ENCODE assay signal across 31 cellular contexts in genomic region chr2:54925022-54925421, GRCh38.
"Had no signal": no experiment of that assay in that cellular context is flagged by ENCODE, and none has a peak within 500 bp of the region (broad histone marks: within the 10 kb centered on the region; RNA-seq: fewer than 3 reads in every experiment).

No MANE protein-coding gene starts in this region.

- H3K27me3 ChIP-seq: brain microvascular endothelial cell, dorsolateral prefrontal cortex had no signal

- H3K4me1 Mint-ChIP-seq: activated CD4-positive, alpha-beta memory T cell treated with anti-CD3 and anti-CD28 coated beads, Interleukin-2, amount 10 ng/mL, durations not matched to agents 7 days and 5 days; activated CD4-positive, alpha-beta T cell treated with anti-CD3 and anti-CD28 coated beads, Interleukin-2, amount 10 ng/mL, durations not matched to agents 7 days and 5 days; activated T-helper 17 cell treated with anti-CD3 and anti-CD28 coated beads, Interleukin-2, amount 50 U/mL, for 72 hours; central memory CD8-positive, alpha-beta T cell; endodermal cell had no signal

- H3K36me3 Mint-ChIP-seq: WTC11 had no signal

- H3K27ac ChIP-seq: brain microvascular endothelial cell, coronary artery, VCaP had no signal

- H3K36me3 ChIP-seq: brain microvascular endothelial cell had no signal

- DNase-seq: activated CD4-positive, alpha-beta memory T cell treated with anti-CD3 and anti-CD28 coated beads, Interleukin-2, amount 10 ng/mL, durations not matched to agents 7 days and 5 days; activated CD4-positive, alpha-beta T cell treated with anti-CD3 and anti-CD28 coated beads for 1 hour; activated CD4-positive, alpha-beta T cell treated with anti-CD3 and anti-CD28 coated beads for 4 hours; activated CD4-positive, alpha-beta T cell treated with anti-CD3 and anti-CD28 coated beads, Interleukin-2, amount 10 ng/mL, durations not matched to agents 7 days and 5 days; activated CD4-positive, alpha-beta T cell treated with anti-CD3 and anti-CD28 coated beads, Interleukin-2, amount 50 U/mL, for 4 hours; activated effector memory CD4-positive, alpha-beta T cell treated with Interleukin-2 at 50 U/mL for 16 hours; activated gamma-delta T cell treated with Interleukin-2 at 50 U/mL for 16 hours; activated naive CD4-positive, alpha-beta T cell treated with anti-CD3 and anti-CD28 coated beads, Interleukin-2, amount 50 U/mL, for 16 hours; activated naive CD4-positive, alpha-beta T cell treated with Interleukin-2 at 50 U/mL for 16 hours; activated T-cell treated with anti-CD3 and anti-CD28 coated beads, Interleukin-2, amount 50 U/mL, for 4 hours; amniotic stem cell; anterior cingulate cortex; brain microvascular endothelial cell; effector memory CD4-positive, alpha-beta T cell; endodermal cell; foreskin fibroblast; head of caudate nucleus; T-helper 2 cell had no signal

- H3K4me3 Mint-ChIP-seq: activated CD4-positive, alpha-beta memory T cell treated with anti-CD3 and anti-CD28 coated beads, Interleukin-2, amount 10 ng/mL, durations not matched to agents 7 days and 5 days; activated CD4-positive, alpha-beta T cell treated with anti-CD3 and anti-CD28 coated beads, Interleukin-2, amount 10 ng/mL, durations not matched to agents 7 days and 5 days; activated naive CD8-positive, alpha-beta T cell; activated T-cell treated with anti-CD3 and anti-CD28 coated beads, Interleukin-2, amount 50 U/mL, for 4 hours; activated T-helper 17 cell treated with anti-CD3 and anti-CD28 coated beads, Interleukin-2, amount 50 U/mL, for 72 hours; central memory CD8-positive, alpha-beta T cell; dendritic cell treated with granulocyte-macrophage colony-stimulating factor and Interleukin-4, amounts not matched to agents 40 ng/mL and 50 ng/mL, for 4 days; endodermal cell; WTC11 had no signal

- H3K9me3 Mint-ChIP-seq: endodermal cell had no signal

- H3K4me3 ChIP-seq: coronary artery, dorsolateral prefrontal cortex had no signal

- ATAC-seq: activated T-cell treated with anti-CD3 and anti-CD28 coated beads, Interleukin-2, amount 50 U/mL, for 4 hours; activated T-helper 17 cell treated with anti-CD3 and anti-CD28 coated beads, Interleukin-2, amount 50 U/mL, for 72 hours; esophagus mucosa; WTC11 had no signal

- FAIRE-seq: astrocyte, bronchial epithelial cell, frontal cortex, TTC549 had no signal

- H3K27ac Mint-ChIP-seq: activated CD4-positive, alpha-beta memory T cell treated with anti-CD3 and anti-CD28 coated beads, Interleukin-2, amount 10 ng/mL, durations not matched to agents 7 days and 5 days; activated CD4-positive, alpha-beta T cell treated with anti-CD3 and anti-CD28 coated beads, Interleukin-2, amount 10 ng/mL, durations not matched to agents 7 days and 5 days; activated naive CD8-positive, alpha-beta T cell; activated T-helper 17 cell treated with anti-CD3 and anti-CD28 coated beads, Interleukin-2, amount 50 U/mL, for 72 hours; dendritic cell treated with granulocyte-macrophage colony-stimulating factor and Interleukin-4, amounts not matched to agents 40 ng/mL and 50 ng/mL, for 4 days; endodermal cell; WTC11 had no signal

- H3K27me3 Mint-ChIP-seq: central memory CD8-positive, alpha-beta T cell had no signal
